ENCODE assay signal across 11 cellular contexts in genomic region chr12:87439990-87440827, GRCh38.
DNase-seq lines count a peak whose midpoint lies in the region; ATAC-seq, FAIRE-seq and TF ChIP-seq lines count a peak whose summit lies in the region.
"Had no signal": no experiment of that assay in that cellular context is flagged by ENCODE, and none has a peak within 500 bp of the region (broad histone marks: within the 10 kb centered on the region; RNA-seq: fewer than 3 reads in every experiment).

No MANE protein-coding gene starts in this region.

- H3K9me3 Mint-ChIP-seq in astrocyte (ENCODE audit: unreplicated experiment) (no peaks in the 10 kb centered on the region), type B pancreatic cell (peaks cover 4% of the 10 kb centered on the region)
- H3K9me3 Mint-ChIP-seq in stimulated activated naive B cell treated with anti-CD40 and anti-IgM and Interleukin-4, amounts not matched to agents 10 μg/mL and 1 μg/mL and 100 μg/mL, for 72 hours, result no peaks in the 10 kb centered on the region

- no peak overlapping the region for H2AFZ ChIP-seq in astrocyte (ENCODE audit: low read depth, low read length)

- no peak for TF ChIP-seq CTCF in astrocyte (IDR thresholded peaks at IDR 0.05; ENCODE audit: insufficient read depth, low read depth, low read length)
- TF ChIP-seq CTCF in type B pancreatic cell (conservative IDR thresholded peaks at IDR 0.05), result no peak

- no peaks in the 10 kb centered on the region for H3K27me3 Mint-ChIP-seq in astrocyte (ENCODE audit: low read depth, unreplicated experiment)
- H3K27me3 Mint-ChIP-seq in type B pancreatic cell, result no peaks in the 10 kb centered on the region
- H3K27me3 Mint-ChIP-seq in stimulated activated naive B cell treated with anti-CD40 and anti-IgM and Interleukin-4, amounts not matched to agents 10 μg/mL and 1 μg/mL and 100 μg/mL, for 72 hours, result no peaks in the 10 kb centered on the region

- FAIRE-seq in astrocyte (lab: Jason Lieb, UNC), result peak; percentile 84
- FAIRE-seq: GM18507 had no signal

- H3K4me3 ChIP-seq in astrocyte (ENCODE audit: insufficient read depth, low read depth, low read length), result no peak overlapping the region

- H3K4me1 Mint-ChIP-seq in astrocyte (ENCODE audit: low read depth, unreplicated experiment) (peaks cover 20% of the 10 kb centered on the region), type B pancreatic cell (ENCODE audit: unreplicated experiment) (peaks cover 16% of the 10 kb centered on the region)
- H3K4me1 Mint-ChIP-seq in stimulated activated naive B cell treated with anti-CD40 and anti-IgM and Interleukin-4, amounts not matched to agents 10 μg/mL and 1 μg/mL and 100 μg/mL, for 72 hours, result no peaks in the 10 kb centered on the region

- no peaks in the 10 kb centered on the region for H3K27me3 ChIP-seq in astrocyte (ENCODE audit: insufficient read depth, low read length)

- H3K36me3 ChIP-seq in astrocyte (ENCODE audit: insufficient read depth, low read length), result no peaks in the 10 kb centered on the region

- no peak overlapping the region for H3K9ac ChIP-seq in astrocyte (ENCODE audit: low read length)

- H3K36me3 Mint-ChIP-seq in astrocyte (ENCODE audit: low read depth, unreplicated experiment) (no peaks in the 10 kb centered on the region), type B pancreatic cell (peaks cover 7% of the 10 kb centered on the region)
- H3K36me3 Mint-ChIP-seq in stimulated activated naive B cell treated with anti-CD40 and anti-IgM and Interleukin-4, amounts not matched to agents 10 μg/mL and 1 μg/mL and 100 μg/mL, for 72 hours, result no peaks in the 10 kb centered on the region

- H3K4me3 Mint-ChIP-seq in astrocyte (ENCODE audit: unreplicated experiment) (no peak overlapping the region), type B pancreatic cell (peak overlapping the region; percentile 25)
- no peak overlapping the region for H3K4me3 Mint-ChIP-seq in stimulated activated naive B cell treated with anti-CD40 and anti-IgM and Interleukin-4, amounts not matched to agents 10 μg/mL and 1 μg/mL and 100 μg/mL, for 72 hours

- ATAC-seq in stimulated activated naive B cell treated with anti-CD40 and anti-IgM and Interleukin-4, amounts not matched to agents 10 μg/mL and 1 μg/mL and 100 μg/mL, for 72 hours (replicated peaks), result no peak

- H4K20me1 ChIP-seq in astrocyte (ENCODE audit: insufficient read depth, low read length), result no peaks in the 10 kb centered on the region

- H3K27ac ChIP-seq in astrocyte (ENCODE audit: low read depth, low read length), result peak overlapping the region; percentile 72

- H3K79me2 ChIP-seq in astrocyte (ENCODE audit: insufficient read depth, low read length), result no peaks in the 10 kb centered on the region

- H3K27ac Mint-ChIP-seq in astrocyte (ENCODE audit: unreplicated experiment), result peak overlapping the region; percentile 95
- peak overlapping the region; percentile 91 for H3K27ac Mint-ChIP-seq in type B pancreatic cell
- no peak overlapping the region for H3K27ac Mint-ChIP-seq in stimulated activated naive B cell treated with anti-CD40 and anti-IgM and Interleukin-4, amounts not matched to agents 10 μg/mL and 1 μg/mL and 100 μg/mL, for 72 hours

- DNase-seq in HK-2 (ENCODE audit: unreplicated experiment) (peak; percentile 53), astrocyte (ENCODE audit: low read depth) (peak; percentile 97), iris pigment epithelial cell (ENCODE audit: low read depth) (peak; percentile 96), type B pancreatic cell (ENCODE audit: extremely low spot score, unreplicated experiment) (no peak), NCI-H1105 (lab: John Stamatoyannopoulos, UW) (no peak), NCI-H69 (lab: John Stamatoyannopoulos, UW) (no peak)
- no peak for DNase-seq in stimulated activated naive B cell treated with anti-CD40 and anti-IgM and Interleukin-4, amounts not matched to agents 10 μg/mL and 1 μg/mL and 100 μg/mL, for 72 hours
- DNase-seq in stimulated activated CD4-positive, alpha-beta T cell treated with anti-CD3 and anti-CD28 coated beads, Interleukin-1b, Interleukin-23, amount 100 ng/mL, for 48 hours, result no peak
- DNase-seq: activated naive CD4-positive, alpha-beta T cell treated with anti-CD3 and anti-CD28 coated beads, Interleukin-2, amount 50 U/mL, for 16 hours; NCI-H1417 treated with DMSO at 0.1 percent for 48 hours had no signal

- no peaks in the 10 kb centered on the region for H3K9me3 ChIP-seq in astrocyte (ENCODE audit: insufficient read depth, low read depth, low read length)

- H3K4me2 ChIP-seq in astrocyte (ENCODE audit: low read length), result peak overlapping the region; percentile 17

- H3K4me1 ChIP-seq in astrocyte (ENCODE audit: insufficient read depth, low read length), result peaks cover 7% of the 10 kb centered on the region

Comparison
In these comparisons a context has a peak if more than half of its experiments do, and no peak if none do; other contexts are left out.
1. DNase-seq: peak in HK-2 (single experiment), astrocyte (single experiment) and iris pigment epithelial cell (single experiment); none in type B pancreatic cell (single experiment), NCI-H1105 (single experiment), stimulated activated naive B cell treated with anti-CD40 and anti-IgM and Interleukin-4, amounts not matched to agents 10 μg/mL and 1 μg/mL and 100 μg/mL, for 72 hours (single experiment), NCI-H69 (single experiment) and stimulated activated CD4-positive, alpha-beta T cell treated with anti-CD3 and anti-CD28 coated beads, Interleukin-1b, Interleukin-23, amount 100 ng/mL, for 48 hours (single experiment).